ENCODE assay signal across 8 cellular contexts in genomic region chr1:155176544-155177071, GRCh38. TPM values are rescaled to one million over a fixed set of nuclear protein-coding genes. Genes with fewer than 3 reads are reported as not detected.
DNase-seq lines count a peak whose midpoint lies in the region; ATAC-seq and TF ChIP-seq lines count a peak whose summit lies in the region.

No MANE protein-coding gene starts in this region.

- H3K27me3 Mint-ChIP-seq in activated CD8-positive, alpha-beta T cell treated with anti-CD3 and anti-CD28 coated beads for 36 hours, result no peaks in the 10 kb centered on the region
- H3K27me3 Mint-ChIP-seq in memory B cell, result no peaks in the 10 kb centered on the region

- H3K27ac Mint-ChIP-seq in activated CD8-positive, alpha-beta T cell treated with anti-CD3 and anti-CD28 coated beads for 36 hours, result no peak overlapping the region
- peak overlapping the region; percentile 8 for H3K27ac Mint-ChIP-seq in memory B cell

- intact Hi-C loops in activated CD8-positive, alpha-beta T cell treated with anti-CD3 and anti-CD28 coated beads for 36 hours (cut with micrococcal nuclease), result loop anchor here (5.0 kb wide), 1 partner anchor 51 kb away; no protein-coding TSS in a partner anchor

- TF ChIP-seq CTCF in activated CD8-positive, alpha-beta T cell treated with anti-CD3 and anti-CD28 coated beads for 36 hours (IDR thresholded peaks at IDR 0.05), result peak; percentile 95

- no peaks in the 10 kb centered on the region for H3K9me3 Mint-ChIP-seq in activated CD8-positive, alpha-beta T cell treated with anti-CD3 and anti-CD28 coated beads for 36 hours
- no peaks in the 10 kb centered on the region for H3K9me3 Mint-ChIP-seq in memory B cell

- no peak overlapping the region for H3K4me3 Mint-ChIP-seq in activated CD8-positive, alpha-beta T cell treated with anti-CD3 and anti-CD28 coated beads for 36 hours
- H3K4me3 Mint-ChIP-seq in memory B cell, result peak overlapping the region; percentile 2

- H3K4me1 Mint-ChIP-seq in activated CD8-positive, alpha-beta T cell treated with anti-CD3 and anti-CD28 coated beads for 36 hours (ENCODE audit: low read depth), result peaks cover 38% of the 10 kb centered on the region
- H3K4me1 Mint-ChIP-seq in memory B cell, result peaks cover 32% of the 10 kb centered on the region

- POLR2A ChIA-PET in activated CD8-positive, alpha-beta T cell treated with anti-CD3 and anti-CD28 coated beads for 36 hours (lab: Charles Lee), result interaction anchor here (1.0 to 6.9 kb wide), 2 partner anchors 10 to 17 kb away, joined by 4 to 57 read pairs; no protein-coding TSS in a partner anchor

- CTCF ChIA-PET in activated CD8-positive, alpha-beta T cell treated with anti-CD3 and anti-CD28 coated beads for 36 hours (lab: Charles Lee), result interaction anchor here (0.7 to 13.3 kb wide), 18 partner anchors 9 to 90 kb away, joined by 3 to 312 read pairs (median 8); partner anchors contain the start of genes DPM3, MTX1, SLC50A1 and THBS3

- peak; percentile 50 for ATAC-seq in activated CD8-positive, alpha-beta T cell treated with anti-CD3 and anti-CD28 coated beads for 36 hours
- ATAC-seq in memory B cell (ENCODE audit: low read depth) (peak; percentile 50), HG02981 (IDR thresholded peaks at IDR 0.05; ENCODE audit: unreplicated experiment) (no peak)

- H3K36me3 Mint-ChIP-seq in activated CD8-positive, alpha-beta T cell treated with anti-CD3 and anti-CD28 coated beads for 36 hours (ENCODE audit: low read depth), result peaks cover 19% of the 10 kb centered on the region
- H3K36me3 Mint-ChIP-seq in memory B cell, result peaks cover 2% of the 10 kb centered on the region

- peak; percentile 96 for DNase-seq in COLO668 (lab: John Stamatoyannopoulos, UW; ENCODE audit: unreplicated experiment)
- DNase-seq in HuH-7 (ENCODE audit: low spot score), result peak; percentile 99
- DNase-seq in NOMO-1 (lab: John Stamatoyannopoulos, UW; ENCODE audit: unreplicated experiment in 2 of 2), result peak; percentile 46 to 69
- peak; percentile 93 for DNase-seq in activated CD8-positive, alpha-beta T cell treated with anti-CD3 and anti-CD28 coated beads for 36 hours
- peak; percentile 79 for DNase-seq in effector CD8-positive, alpha-beta T cell (lab: John Stamatoyannopoulos, UW)
- peak; percentile 83 to 87 for DNase-seq in memory B cell (ENCODE audit: low spot score in 2 of 2)
- DNase-seq in stimulated activated CD8-positive, alpha-beta memory T cell treated with anti-CD3 and anti-CD28 coated beads, Interleukin-2, amount 100 ng/mL, for 48 hours (ENCODE audit: low read depth in 2 of 2), result peak; percentile 74 to 83

RNA-seq across cellular contexts. Expression of gene TRIM46, which starts 3.0 kb away (rescaled TPM):
- 1 to 10 TPM; 5.8 to 6.1 TPM for total RNA-seq in activated CD8-positive, alpha-beta T cell treated with anti-CD3 and anti-CD28 coated beads for 36 hours

RNA-seq across cellular contexts. Expression of gene KRTCAP2, which starts 3.5 kb away (rescaled TPM):
- 100 to 1,000 TPM; 124 to 125 TPM for total RNA-seq in activated CD8-positive, alpha-beta T cell treated with anti-CD3 and anti-CD28 coated beads for 36 hours

RNA-seq across cellular contexts. Expression of gene THBS3, which starts 31.1 kb away (rescaled TPM):
- 10 to 100 TPM; 11.1 to 12.0 TPM for total RNA-seq in activated CD8-positive, alpha-beta T cell treated with anti-CD3 and anti-CD28 coated beads for 36 hours

RNA-seq across cellular contexts. Expression of gene MTX1, which starts 31.9 kb away (rescaled TPM):
- 10 to 100 TPM; 59.2 to 61.0 TPM for total RNA-seq in activated CD8-positive, alpha-beta T cell treated with anti-CD3 and anti-CD28 coated beads for 36 hours

RNA-seq across cellular contexts. Expression of gene DPM3, which starts 36.3 kb away (rescaled TPM):
- 10 to 100 TPM; 37.1 to 38.1 TPM for total RNA-seq in activated CD8-positive, alpha-beta T cell treated with anti-CD3 and anti-CD28 coated beads for 36 hours
